Comparison of ENCODE assay signal across 17 cellular contexts in the genomic region with DNA sequence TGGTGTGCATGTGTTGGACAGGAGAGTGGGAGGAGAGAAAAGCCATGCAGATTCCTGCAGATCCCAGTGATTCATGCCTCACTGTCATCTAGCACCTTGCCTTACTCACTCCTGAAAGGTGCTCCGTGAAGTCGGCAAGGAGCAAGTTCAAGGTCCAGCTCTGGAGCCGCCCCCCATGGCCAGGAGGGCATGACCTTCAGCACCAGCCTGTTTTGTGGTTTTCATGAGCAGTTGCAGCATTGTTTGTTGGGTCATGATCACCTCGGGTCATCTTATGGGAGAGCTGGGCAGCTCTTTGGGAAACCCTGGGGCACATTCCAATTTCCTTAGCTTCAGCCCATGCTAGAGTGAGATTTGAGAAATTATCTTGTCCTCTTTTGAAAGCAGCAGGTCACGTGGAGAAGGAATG.
"Had no signal": no experiment of that assay in that cellular context is flagged by ENCODE, and none has a peak within 500 bp of the region (broad histone marks: within the 10 kb centered on the region; RNA-seq: fewer than 3 reads in every experiment).

No MANE protein-coding gene starts in this region.

- H3K9me3 Mint-ChIP-seq: activated B cell treated with CpG ODN at 0.5 μM for 24 hours; activated CD4-positive, alpha-beta T cell treated with anti-CD3 and anti-CD28 coated beads, Interleukin-2, amount 10 ng/mL, durations not matched to agents 7 days and 5 days; activated T-helper 17 cell treated with anti-CD3 and anti-CD28 coated beads, Interleukin-2, amount 50 U/mL, for 72 hours; natural killer cell; stimulated activated naive CD8-positive, alpha-beta T cell treated with anti-CD3 and anti-CD28 coated beads, Interleukin-15, Interleukin-2, amounts not matched to agents 100 ng/mL and 50 ng/mL, for 24 hours; T-cell had no signal

- ATAC-seq: activated T-helper 17 cell treated with anti-CD3 and anti-CD28 coated beads, Interleukin-2, amount 50 U/mL, for 72 hours; left colon; natural killer cell; sciatic nerve; T-cell had no signal

- H3K4me3 Mint-ChIP-seq: activated B cell treated with CpG ODN at 0.5 μM for 24 hours; activated CD4-positive, alpha-beta T cell treated with anti-CD3 and anti-CD28 coated beads, Interleukin-2, amount 10 ng/mL, durations not matched to agents 7 days and 5 days; activated naive CD4-positive, alpha-beta T cell treated with anti-CD3 and anti-CD28 coated beads for 36 hours; activated T-helper 17 cell treated with anti-CD3 and anti-CD28 coated beads, Interleukin-2, amount 50 U/mL, for 72 hours; natural killer cell; stimulated activated naive CD8-positive, alpha-beta T cell treated with anti-CD3 and anti-CD28 coated beads, Interleukin-15, Interleukin-2, amounts not matched to agents 100 ng/mL and 50 ng/mL, for 24 hours; T-cell had no signal

- H3K27ac ChIP-seq: coronary artery, epithelial cell of prostate had no signal

- H3K36me3 Mint-ChIP-seq: natural killer cell, T-cell had no signal

- H3K4me3 ChIP-seq: coronary artery had no signal

- H3K27ac Mint-ChIP-seq: activated B cell treated with CpG ODN at 0.5 μM for 24 hours; activated CD4-positive, alpha-beta T cell treated with anti-CD3 and anti-CD28 coated beads, Interleukin-2, amount 10 ng/mL, durations not matched to agents 7 days and 5 days; activated naive CD4-positive, alpha-beta T cell treated with anti-CD3 and anti-CD28 coated beads for 36 hours; activated T-helper 17 cell treated with anti-CD3 and anti-CD28 coated beads, Interleukin-2, amount 50 U/mL, for 72 hours; natural killer cell; progenitor cell of endocrine pancreas; stimulated activated naive CD8-positive, alpha-beta T cell treated with anti-CD3 and anti-CD28 coated beads, Interleukin-15, Interleukin-2, amounts not matched to agents 100 ng/mL and 50 ng/mL, for 24 hours; T-cell had no signal

- H3K4me1 Mint-ChIP-seq: activated B cell treated with CpG ODN at 0.5 μM for 24 hours; activated CD4-positive, alpha-beta T cell treated with anti-CD3 and anti-CD28 coated beads, Interleukin-2, amount 10 ng/mL, durations not matched to agents 7 days and 5 days; activated T-helper 17 cell treated with anti-CD3 and anti-CD28 coated beads, Interleukin-2, amount 50 U/mL, for 72 hours; natural killer cell; T-cell had no signal

- DNase-seq: activated B cell treated with CpG ODN at 0.5 μM for 24 hours; activated CD4-positive, alpha-beta T cell treated with anti-CD3 and anti-CD28 coated beads, Interleukin-2, amount 10 ng/mL, durations not matched to agents 7 days and 5 days; activated CD8-positive, alpha-beta memory T cell treated with anti-CD3 and anti-CD28 coated beads for 24 hours; activated naive CD4-positive, alpha-beta T cell treated with anti-CD3 and anti-CD28 coated beads for 36 hours; central memory CD4-positive, alpha-beta T cell; effector CD8-positive, alpha-beta T cell; hippocampal formation; left colon; natural killer cell; stimulated activated CD4-positive, alpha-beta T cell treated with anti-CD3 and anti-CD28 coated beads, Interleukin-2, amount 100 ng/mL, for 48 hours; T-cell had no signal
